1 cellular context compared by ENCODE assay signal in the genomic region with DNA sequence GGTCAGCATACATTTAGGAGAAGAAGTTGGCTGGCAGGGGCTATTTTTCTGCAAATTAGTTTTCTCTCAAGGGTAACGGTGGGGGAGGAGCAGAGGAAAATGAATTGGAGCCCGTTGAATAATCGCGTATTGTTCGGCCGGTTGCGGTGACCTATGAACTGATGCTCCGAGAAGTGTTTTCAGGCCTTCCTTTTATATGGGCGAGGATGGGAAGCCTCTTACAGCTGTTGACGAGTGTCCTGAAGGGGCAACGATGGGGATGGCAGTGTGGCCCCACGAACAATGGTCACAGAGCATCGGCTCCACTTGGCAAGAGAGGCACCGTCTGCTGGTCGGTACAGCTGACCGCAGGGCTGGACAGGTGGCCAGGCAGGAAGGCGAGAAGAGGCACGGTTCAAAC.
TF ChIP-seq lines count a peak whose summit lies in the region.

No MANE protein-coding gene starts in this region.

TF ChIP-seq in GM23338, 12 proteins besides CTCF, POLR2A, EP300 and RAD21:
- TF ChIP-seq, protein P1, sequence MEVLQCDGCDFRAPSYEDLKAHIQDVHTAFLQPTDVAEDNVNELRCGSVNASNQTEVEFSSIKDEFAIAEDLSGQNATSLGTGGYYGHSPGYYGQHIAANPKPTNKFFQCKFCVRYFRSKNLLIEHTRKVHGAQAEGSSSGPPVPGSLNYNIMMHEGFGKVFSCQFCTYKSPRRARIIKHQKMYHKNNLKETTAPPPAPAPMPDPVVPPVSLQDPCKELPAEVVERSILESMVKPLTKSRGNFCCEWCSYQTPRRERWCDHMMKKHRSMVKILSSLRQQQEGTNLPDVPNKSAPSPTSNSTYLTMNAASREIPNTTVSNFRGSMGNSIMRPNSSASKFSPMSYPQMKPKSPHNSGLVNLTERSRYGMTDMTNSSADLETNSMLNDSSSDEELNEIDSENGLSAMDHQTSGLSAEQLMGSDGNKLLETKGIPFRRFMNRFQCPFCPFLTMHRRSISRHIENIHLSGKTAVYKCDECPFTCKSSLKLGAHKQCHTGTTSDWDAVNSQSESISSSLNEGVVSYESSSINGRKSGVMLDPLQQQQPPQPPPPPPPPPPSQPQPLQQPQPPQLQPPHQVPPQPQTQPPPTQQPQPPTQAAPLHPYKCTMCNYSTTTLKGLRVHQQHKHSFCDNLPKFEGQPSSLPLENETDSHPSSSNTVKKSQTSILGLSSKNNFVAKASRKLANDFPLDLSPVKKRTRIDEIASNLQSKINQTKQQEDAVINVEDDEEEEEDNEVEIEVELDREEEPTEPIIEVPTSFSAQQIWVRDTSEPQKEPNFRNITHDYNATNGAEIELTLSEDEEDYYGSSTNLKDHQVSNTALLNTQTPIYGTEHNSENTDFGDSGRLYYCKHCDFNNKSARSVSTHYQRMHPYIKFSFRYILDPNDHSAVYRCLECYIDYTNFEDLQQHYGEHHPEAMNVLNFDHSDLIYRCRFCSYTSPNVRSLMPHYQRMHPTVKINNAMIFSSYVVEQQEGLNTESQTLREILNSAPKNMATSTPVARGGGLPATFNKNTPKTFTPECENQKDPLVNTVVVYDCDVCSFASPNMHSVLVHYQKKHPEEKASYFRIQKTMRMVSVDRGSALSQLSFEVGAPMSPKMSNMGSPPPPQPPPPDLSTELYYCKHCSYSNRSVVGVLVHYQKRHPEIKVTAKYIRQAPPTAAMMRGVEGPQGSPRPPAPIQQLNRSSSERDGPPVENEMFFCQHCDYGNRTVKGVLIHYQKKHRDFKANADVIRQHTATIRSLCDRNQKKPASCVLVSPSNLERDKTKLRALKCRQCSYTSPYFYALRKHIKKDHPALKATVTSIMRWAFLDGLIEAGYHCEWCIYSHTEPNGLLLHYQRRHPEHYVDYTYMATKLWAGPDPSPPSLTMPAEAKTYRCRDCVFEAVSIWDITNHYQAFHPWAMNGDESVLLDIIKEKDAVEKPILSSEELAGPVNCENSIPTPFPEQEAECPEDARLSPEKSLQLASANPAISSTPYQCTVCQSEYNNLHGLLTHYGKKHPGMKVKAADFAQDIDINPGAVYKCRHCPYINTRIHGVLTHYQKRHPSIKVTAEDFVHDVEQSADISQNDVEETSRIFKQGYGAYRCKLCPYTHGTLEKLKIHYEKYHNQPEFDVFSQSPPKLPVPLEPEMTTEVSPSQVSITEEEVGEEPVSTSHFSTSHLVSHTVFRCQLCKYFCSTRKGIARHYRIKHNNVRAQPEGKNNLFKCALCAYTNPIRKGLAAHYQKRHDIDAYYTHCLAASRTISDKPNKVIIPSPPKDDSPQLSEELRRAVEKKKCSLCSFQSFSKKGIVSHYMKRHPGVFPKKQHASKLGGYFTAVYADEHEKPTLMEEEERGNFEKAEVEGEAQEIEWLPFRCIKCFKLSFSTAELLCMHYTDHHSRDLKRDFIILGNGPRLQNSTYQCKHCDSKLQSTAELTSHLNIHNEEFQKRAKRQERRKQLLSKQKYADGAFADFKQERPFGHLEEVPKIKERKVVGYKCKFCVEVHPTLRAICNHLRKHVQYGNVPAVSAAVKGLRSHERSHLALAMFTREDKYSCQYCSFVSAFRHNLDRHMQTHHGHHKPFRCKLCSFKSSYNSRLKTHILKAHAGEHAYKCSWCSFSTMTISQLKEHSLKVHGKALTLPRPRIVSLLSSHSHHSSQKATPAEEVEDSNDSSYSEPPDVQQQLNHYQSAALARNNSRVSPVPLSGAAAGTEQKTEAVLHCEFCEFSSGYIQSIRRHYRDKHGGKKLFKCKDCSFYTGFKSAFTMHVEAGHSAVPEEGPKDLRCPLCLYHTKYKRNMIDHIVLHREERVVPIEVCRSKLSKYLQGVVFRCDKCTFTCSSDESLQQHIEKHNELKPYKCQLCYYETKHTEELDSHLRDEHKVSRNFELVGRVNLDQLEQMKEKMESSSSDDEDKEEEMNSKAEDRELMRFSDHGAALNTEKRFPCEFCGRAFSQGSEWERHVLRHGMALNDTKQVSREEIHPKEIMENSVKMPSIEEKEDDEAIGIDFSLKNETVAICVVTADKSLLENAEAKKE (CRISPR knock-in tag; IDR thresholded peaks at IDR 0.05), result no peak
- TF ChIP-seq NANOG (IDR thresholded peaks at IDR 0.05; ENCODE audit: borderline replicate concordance), result no peak
- TF ChIP-seq, protein P2, sequence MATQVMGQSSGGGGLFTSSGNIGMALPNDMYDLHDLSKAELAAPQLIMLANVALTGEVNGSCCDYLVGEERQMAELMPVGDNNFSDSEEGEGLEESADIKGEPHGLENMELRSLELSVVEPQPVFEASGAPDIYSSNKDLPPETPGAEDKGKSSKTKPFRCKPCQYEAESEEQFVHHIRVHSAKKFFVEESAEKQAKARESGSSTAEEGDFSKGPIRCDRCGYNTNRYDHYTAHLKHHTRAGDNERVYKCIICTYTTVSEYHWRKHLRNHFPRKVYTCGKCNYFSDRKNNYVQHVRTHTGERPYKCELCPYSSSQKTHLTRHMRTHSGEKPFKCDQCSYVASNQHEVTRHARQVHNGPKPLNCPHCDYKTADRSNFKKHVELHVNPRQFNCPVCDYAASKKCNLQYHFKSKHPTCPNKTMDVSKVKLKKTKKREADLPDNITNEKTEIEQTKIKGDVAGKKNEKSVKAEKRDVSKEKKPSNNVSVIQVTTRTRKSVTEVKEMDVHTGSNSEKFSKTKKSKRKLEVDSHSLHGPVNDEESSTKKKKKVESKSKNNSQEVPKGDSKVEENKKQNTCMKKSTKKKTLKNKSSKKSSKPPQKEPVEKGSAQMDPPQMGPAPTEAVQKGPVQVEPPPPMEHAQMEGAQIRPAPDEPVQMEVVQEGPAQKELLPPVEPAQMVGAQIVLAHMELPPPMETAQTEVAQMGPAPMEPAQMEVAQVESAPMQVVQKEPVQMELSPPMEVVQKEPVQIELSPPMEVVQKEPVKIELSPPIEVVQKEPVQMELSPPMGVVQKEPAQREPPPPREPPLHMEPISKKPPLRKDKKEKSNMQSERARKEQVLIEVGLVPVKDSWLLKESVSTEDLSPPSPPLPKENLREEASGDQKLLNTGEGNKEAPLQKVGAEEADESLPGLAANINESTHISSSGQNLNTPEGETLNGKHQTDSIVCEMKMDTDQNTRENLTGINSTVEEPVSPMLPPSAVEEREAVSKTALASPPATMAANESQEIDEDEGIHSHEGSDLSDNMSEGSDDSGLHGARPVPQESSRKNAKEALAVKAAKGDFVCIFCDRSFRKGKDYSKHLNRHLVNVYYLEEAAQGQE (IDR thresholded peaks at IDR 0.05; ENCODE audit: unreplicated experiment), result no peak
- TF ChIP-seq ZNF114 (CRISPR knock-in tag; IDR thresholded peaks at IDR 0.05), result no peak
- no peak for TF ChIP-seq JUNB (IDR thresholded peaks at IDR 0.05; ENCODE audit: unreplicated experiment)
TF ChIP-seq in GM23338: peak in this region for 0.
